In the genomic region with DNA sequence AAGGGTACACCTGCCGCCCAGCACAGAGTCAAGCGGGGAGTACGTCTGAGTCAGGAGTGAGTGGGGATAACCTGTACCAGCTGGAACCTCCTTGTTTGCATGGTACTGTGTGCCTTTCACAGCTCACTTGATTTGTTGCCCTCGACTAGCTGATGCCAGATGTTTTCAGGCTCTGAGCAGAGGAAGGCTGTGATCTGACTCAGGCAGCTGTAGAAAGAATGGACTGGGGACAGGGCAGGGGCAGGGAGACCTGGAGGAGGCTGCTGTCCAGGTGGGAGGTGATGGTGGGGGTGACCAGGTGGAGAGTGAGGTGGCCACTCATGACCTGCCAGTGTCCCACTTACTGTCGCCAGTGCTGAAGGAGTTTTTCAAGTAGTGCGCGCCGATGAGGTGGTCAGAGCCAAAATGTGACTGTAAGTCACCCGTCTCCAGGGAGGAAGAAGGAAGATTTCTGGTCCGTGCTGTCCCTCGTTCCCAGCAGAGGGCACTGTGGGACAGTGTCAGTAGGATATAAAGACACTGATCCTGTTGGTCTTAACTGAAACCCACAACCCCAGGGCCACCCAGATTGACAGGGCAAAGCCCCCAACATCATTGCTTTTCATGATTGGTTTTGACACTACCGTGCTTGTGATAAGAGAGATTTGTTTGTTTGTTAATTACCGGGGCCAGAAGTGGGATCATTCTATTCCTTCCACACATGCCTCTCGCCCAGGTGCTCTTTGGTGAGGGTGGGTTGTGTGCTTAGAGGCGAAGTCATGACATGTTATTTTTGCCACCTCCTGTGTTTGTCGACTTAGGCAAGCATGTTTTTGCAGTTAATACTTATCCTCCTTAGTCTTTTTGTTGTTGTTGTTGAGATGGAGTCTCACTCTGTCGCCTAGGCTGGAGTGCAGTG, we compare ENCODE assay signal across 8 cellular contexts.
DNase-seq lines count a peak whose midpoint lies in the region; ATAC-seq lines count a peak whose summit lies in the region.

No MANE protein-coding gene starts in this region.

- intact Hi-C loops in left colon (cut with DNase I, micrococcal nuclease) = loop anchor here in 1 of 2 donors (10.0 kb wide), 1 partner anchor 191 kb away; a partner anchor contains a TSS

- ATAC-seq in activated CD4-positive, CD25-positive, alpha-beta regulatory T cell treated with anti-CD3 and anti-CD28 coated beads, Interleukin-2, amount 50 U/mL, for 24 hours = peak; percentile 48 to 56
- ATAC-seq in left colon (peak; percentile 82), GM18870 (IDR thresholded peaks at IDR 0.05; ENCODE audit: unreplicated experiment) (no peak)

- peak; percentile 79 for DNase-seq in 8988T
- DNase-seq in GM19238 (ENCODE audit: insufficient read length, low spot score) = peak; percentile 24
- peak; percentile 96 for DNase-seq in NCI-H2227 treated with DMSO at 0.1 percent for 48 hours (lab: John Stamatoyannopoulos, UW)
- DNase-seq in cerebellum (ENCODE audit: low spot score) = peak; percentile 62
- DNase-seq in left colon = peak; percentile 53 to 79
- DNase-seq in stimulated activated CD4-positive, alpha-beta T cell treated with anti-CD3 and anti-CD28 coated beads, Interleukin-4, amount 100 ng/mL, for 24 hours = peak; percentile 63

Comparison
In these comparisons a context has a peak if more than half of its experiments do, and no peak if none do; other contexts are left out.
1. DNase-seq: peak in every context shown above with its lines; median percentile 96 in NCI-H2227 treated with DMSO at 0.1 percent for 48 hours; 79 in 8988T; 66 in left colon; 63 in stimulated activated CD4-positive, alpha-beta T cell treated with anti-CD3 and anti-CD28 coated beads, Interleukin-4, amount 100 ng/mL, for 24 hours; 62 in cerebellum; 24 in GM19238.